Comparison of ENCODE assay signal across 30 cellular contexts in genomic region chrY:12483394-12483793, GRCh38.
"Had no signal": no experiment of that assay in that cellular context is flagged by ENCODE, and none has a peak within 500 bp of the region (broad histone marks: within the 10 kb centered on the region; RNA-seq: fewer than 3 reads in every experiment).

No MANE protein-coding gene starts in this region.

- H3K36me3 ChIP-seq: Peyer's patch had no signal

- H3K27me3 ChIP-seq: Peyer's patch had no signal

- DNase-seq: activated B cell treated with CpG ODN at 0.5 μM for 24 hours; activated CD4-positive, alpha-beta memory T cell treated with anti-CD3 and anti-CD28 coated beads for 36 hours; activated CD4-positive, alpha-beta T cell treated with anti-CD3 and anti-CD28 coated beads for 4 hours; activated CD4-positive, alpha-beta T cell treated with anti-CD3 and anti-CD28 coated beads, Interleukin-2, amount 50 U/mL, for 1 hour; activated CD4-positive, CD25-positive, alpha-beta regulatory T cell treated with anti-CD3 and anti-CD28 coated beads, Interleukin-2, amount 50 U/mL, for 72 hours; activated CD8-positive, alpha-beta memory T cell treated with anti-CD3 and anti-CD28 coated beads for 24 hours; activated CD8-positive, alpha-beta memory T cell treated with anti-CD3 and anti-CD28 coated beads, Interleukin-2, amount 10 ng/mL, durations not matched to agents 7 days and 5 days; activated CD8-positive, alpha-beta memory T cell treated with anti-CD3 and anti-CD28 coated beads, Interleukin-2, amount 50 U/mL, for 48 hours; activated effector memory CD4-positive, alpha-beta T cell treated with Interleukin-2 at 50 U/mL for 16 hours; activated naive CD4-positive, alpha-beta T cell treated with anti-CD3 and anti-CD28 coated beads, Interleukin-2, amount 10 ng/mL, durations not matched to agents 7 days and 5 days; activated naive CD8-positive, alpha-beta T cell treated with anti-CD3 and anti-CD28 coated beads, Interleukin-2, amount 50 U/mL, for 24 hours; activated T-cell treated with anti-CD3 and anti-CD28 coated beads, Interleukin-2, amount 50 U/mL, for 48 hours; central memory CD4-positive, alpha-beta T cell; NCI-H1092 treated with DMSO at 0.1 percent for 48 hours; NCI-H1417; NCI-H146; NCI-H187; NCI-H2029 treated with DMSO at 0.1 percent for 48 hours; NCI-H345; NCI-H524 treated with DMSO at 0.1 percent for 48 hours; PC-3; Peyer's patch; RPMI8226; SIG-M5; SW 1271; T-helper 1 cell; T-helper 2 cell; T-helper 9 cell had no signal

- H3K9me3 ChIP-seq: Peyer's patch had no signal

- H3K27ac ChIP-seq: Peyer's patch, VCaP had no signal

- H3K4me1 ChIP-seq: Peyer's patch had no signal

- H3K4me3 ChIP-seq: Peyer's patch had no signal

- ATAC-seq: activated CD8-positive, alpha-beta memory T cell treated with anti-CD3 and anti-CD28 coated beads, Interleukin-2, amount 10 ng/mL, durations not matched to agents 7 days and 5 days; activated naive CD8-positive, alpha-beta T cell treated with anti-CD3 and anti-CD28 coated beads, Interleukin-2, amount 50 U/mL, for 24 hours; PC-3; Right ventricle myocardium inferior had no signal
